Comparison of ENCODE assay signal across 1 cellular context in the genomic region with DNA sequence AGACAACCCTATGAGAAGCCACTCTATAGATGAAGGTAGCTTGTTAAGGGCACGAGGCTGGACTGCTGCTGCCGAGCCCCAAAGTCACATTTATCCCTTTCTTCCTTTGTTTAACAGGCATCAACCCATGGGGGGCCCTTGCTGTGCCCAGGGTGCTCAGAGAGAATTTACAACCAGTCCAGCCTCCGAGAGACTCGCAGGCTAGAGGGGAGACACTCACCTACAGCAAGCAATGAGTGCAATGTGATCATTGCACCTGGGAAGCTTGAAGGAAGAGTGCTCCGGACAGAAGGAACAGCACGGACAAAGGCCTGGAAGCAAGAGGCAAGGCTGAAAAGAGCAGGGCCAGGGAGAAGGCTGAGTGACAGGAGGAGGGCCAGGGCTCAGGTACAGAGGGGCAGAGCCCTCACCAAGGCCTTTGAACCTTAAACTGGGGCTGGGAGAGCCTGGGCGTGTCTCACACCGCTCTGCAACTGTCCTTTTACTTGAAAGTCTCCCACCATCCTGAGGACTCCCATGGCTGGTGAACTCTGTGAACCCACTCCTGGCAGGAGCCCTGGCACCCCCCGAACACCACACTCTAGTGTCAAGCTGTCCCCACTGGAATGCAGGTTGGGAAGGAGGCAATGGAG.
TF ChIP-seq lines count a peak whose summit lies in the region.

No MANE protein-coding gene starts in this region.

TF ChIP-seq in H1, 55 proteins besides CTCF, POLR2A, EP300 and RAD21:
- TF ChIP-seq RXRA (IDR thresholded peaks at IDR 0.05; ENCODE audit: insufficient read depth, low read depth, low read length) (no peak), KDM4A (IDR thresholded peaks at IDR 0.05; ENCODE audit: low read depth, low read length, severe bottlenecking) (no peak), NRF1 (IDR thresholded peaks at IDR 0.05; ENCODE audit: low read depth, low read length) (no peak), GABPA (IDR thresholded peaks at IDR 0.05; ENCODE audit: borderline replicate concordance, insufficient read depth, low read length) (no peak), FOSL1 (IDR thresholded peaks at IDR 0.05; ENCODE audit: insufficient read depth, low read depth, low read length) (no peak), EGR1 (IDR thresholded peaks at IDR 0.05; ENCODE audit: borderline replicate concordance, low read depth, low read length) (no peak), HDAC2 (IDR thresholded peaks at IDR 0.05; ENCODE audit: borderline replicate concordance in 1 of 2, low read depth in 2 of 2, low read length in 2 of 2) (no peak), SIRT6 (IDR thresholded peaks at IDR 0.05; ENCODE audit: low read length) (no peak)
